ENCODE assay signal across 21 cellular contexts in the genomic region with DNA sequence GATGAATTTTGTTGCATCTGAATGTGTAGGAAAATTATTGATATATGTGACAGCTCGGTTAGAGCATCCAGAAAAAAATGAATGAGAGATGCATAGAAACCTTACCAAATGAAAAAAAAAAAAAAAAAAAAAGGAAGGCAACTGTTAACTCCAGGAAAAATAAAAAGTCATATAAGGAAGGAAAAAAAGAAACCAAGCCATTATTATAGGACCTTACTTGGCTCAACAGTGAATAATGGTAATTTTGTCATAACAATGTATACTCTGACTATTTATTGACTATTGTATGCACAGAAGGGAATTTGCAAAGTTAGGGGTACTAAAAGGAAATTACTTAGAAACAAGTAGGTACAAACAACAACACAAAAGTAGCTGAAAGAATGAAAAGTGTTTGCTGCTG. TPM values are rescaled to one million over a fixed set of nuclear protein-coding genes. Genes with fewer than 3 reads are reported as not detected.
DNase-seq lines count a peak whose midpoint lies in the region; ATAC-seq and TF ChIP-seq lines count a peak whose summit lies in the region.
"Had no signal": no experiment of that assay in that cellular context is flagged by ENCODE, and none has a peak within 500 bp of the region (broad histone marks: within the 10 kb centered on the region; RNA-seq: fewer than 3 reads in every experiment).

No MANE protein-coding gene starts in this region.

- peak overlapping the region; percentile 85 for H3K4me2 ChIP-seq in Loucy (ENCODE audit: low read depth, low read length, poor library complexity, severe bottlenecking)
- no peak overlapping the region for H3K4me2 ChIP-seq in neural progenitor cell

- H2AFZ ChIP-seq in Loucy (ENCODE audit: low read length) (no peak overlapping the region), neural progenitor cell (replicated peaks) (no peak overlapping the region)

- peaks cover 28% of the 10 kb centered on the region; the same call in 1 of the 2 replicates for H3K36me3 ChIP-seq in Loucy (ENCODE audit: insufficient read depth, low read length)
- peaks cover 6% of the 10 kb centered on the region for H3K36me3 ChIP-seq in neural progenitor cell

- H3K79me2 ChIP-seq in Loucy (ENCODE audit: insufficient read depth, low read length) (peaks cover 47% of the 10 kb centered on the region), neural progenitor cell (ENCODE audit: low read depth) (peaks cover 41% of the 10 kb centered on the region)

- peaks cover 3% of the 10 kb centered on the region for H3K9me3 Mint-ChIP-seq in activated CD8-positive, alpha-beta T cell treated with anti-CD3 and anti-CD28 coated beads for 36 hours
- H3K9me3 Mint-ChIP-seq in activated CD8-positive, alpha-beta T cell treated with anti-CD3 and anti-CD28 coated beads, Interleukin-2, amount 10 ng/mL, durations not matched to agents 7 days and 5 days (ENCODE audit: insufficient read depth) = peaks cover 10% of the 10 kb centered on the region
- H3K9me3 Mint-ChIP-seq in effector memory CD8-positive, alpha-beta T cell = no peaks in the 10 kb centered on the region
- peaks cover 13% of the 10 kb centered on the region for H3K9me3 Mint-ChIP-seq in neural progenitor cell

- no peak for DNase-seq in activated CD8-positive, alpha-beta T cell treated with anti-CD3 and anti-CD28 coated beads for 36 hours
- no peak for DNase-seq in activated CD8-positive, alpha-beta T cell treated with anti-CD3 and anti-CD28 coated beads, Interleukin-2, amount 10 ng/mL, durations not matched to agents 7 days and 5 days
- no peak for DNase-seq in effector memory CD8-positive, alpha-beta T cell
- DNase-seq in neural progenitor cell (ENCODE audit: low spot score) = no peak
- no peak for DNase-seq in middle frontal gyrus (ENCODE audit: extremely low spot score, low spot score)
- DNase-seq in GM20000 (ENCODE audit: low spot score) = no peak
- DNase-seq: activated T-cell treated with anti-CD3 and anti-CD28 coated beads, Interleukin-2, amount 50 U/mL, for 48 hours; amniotic stem cell; CD4-positive, alpha-beta memory T cell; effector CD8-positive, alpha-beta T cell; islet precursor cell; MM.1S; NCI-H187 treated with DMSO at 0.1 percent for 48 hours; SHP77; stimulated activated CD4-positive, alpha-beta T cell treated with anti-CD3 and anti-CD28 coated beads, Interleukin-15, amount 100 ng/mL, for 24 hours; stomach had no signal

- intact Hi-C loops in activated CD8-positive, alpha-beta T cell treated with anti-CD3 and anti-CD28 coated beads for 36 hours (cut with micrococcal nuclease) = no loop called here

- no peak overlapping the region for H3K4me3 ChIP-seq in Loucy (ENCODE audit: low read length, poor library complexity, severe bottlenecking)
- H3K4me3 ChIP-seq in neural progenitor cell = peak overlapping the region; percentile 62
- H3K4me3 ChIP-seq: heart left ventricle, right atrium auricular region, stomach had no signal

- no peak overlapping the region for H3K27ac ChIP-seq in neural progenitor cell
- H3K27ac ChIP-seq: heart left ventricle, right atrium auricular region, stomach had no signal

- H3K27ac Mint-ChIP-seq in activated CD8-positive, alpha-beta T cell treated with anti-CD3 and anti-CD28 coated beads for 36 hours = no peak overlapping the region
- no peak overlapping the region for H3K27ac Mint-ChIP-seq in activated CD8-positive, alpha-beta T cell treated with anti-CD3 and anti-CD28 coated beads, Interleukin-2, amount 10 ng/mL, durations not matched to agents 7 days and 5 days
- no peak overlapping the region for H3K27ac Mint-ChIP-seq in effector memory CD8-positive, alpha-beta T cell
- H3K27ac Mint-ChIP-seq in neural progenitor cell = no peak overlapping the region

- peaks cover 29% of the 10 kb centered on the region for H3K4me1 Mint-ChIP-seq in activated CD8-positive, alpha-beta T cell treated with anti-CD3 and anti-CD28 coated beads for 36 hours (ENCODE audit: low read depth)
- H3K4me1 Mint-ChIP-seq in activated CD8-positive, alpha-beta T cell treated with anti-CD3 and anti-CD28 coated beads, Interleukin-2, amount 10 ng/mL, durations not matched to agents 7 days and 5 days (ENCODE audit: low read depth) = peaks cover 33% of the 10 kb centered on the region
- peaks cover 21 to 22% of the 10 kb centered on the region in 2 donors for H3K4me1 Mint-ChIP-seq in effector memory CD8-positive, alpha-beta T cell (ENCODE audit: low read depth in 2 of 2)
- peaks cover 32% of the 10 kb centered on the region for H3K4me1 Mint-ChIP-seq in neural progenitor cell

- H3K27me3 Mint-ChIP-seq in activated CD8-positive, alpha-beta T cell treated with anti-CD3 and anti-CD28 coated beads for 36 hours = no peaks in the 10 kb centered on the region
- no peaks in the 10 kb centered on the region for H3K27me3 Mint-ChIP-seq in activated CD8-positive, alpha-beta T cell treated with anti-CD3 and anti-CD28 coated beads, Interleukin-2, amount 10 ng/mL, durations not matched to agents 7 days and 5 days (ENCODE audit: low read depth)
- no peaks in the 10 kb centered on the region for H3K27me3 Mint-ChIP-seq in effector memory CD8-positive, alpha-beta T cell
- no peaks in the 10 kb centered on the region for H3K27me3 Mint-ChIP-seq in neural progenitor cell (ENCODE audit: insufficient read depth, low read depth)
- H3K27me3 Mint-ChIP-seq: CD4-positive, alpha-beta memory T cell had no signal

- peak overlapping the region; percentile 98 for H3K4me3 Mint-ChIP-seq in activated CD8-positive, alpha-beta T cell treated with anti-CD3 and anti-CD28 coated beads for 36 hours
- no peak overlapping the region for H3K4me3 Mint-ChIP-seq in activated CD8-positive, alpha-beta T cell treated with anti-CD3 and anti-CD28 coated beads, Interleukin-2, amount 10 ng/mL, durations not matched to agents 7 days and 5 days
- peak overlapping the region; percentile 4 to 25 for H3K4me3 Mint-ChIP-seq in effector memory CD8-positive, alpha-beta T cell
- peak overlapping the region; percentile 96 for H3K4me3 Mint-ChIP-seq in neural progenitor cell

- no peaks in the 10 kb centered on the region for H3K27me3 ChIP-seq in Loucy (ENCODE audit: insufficient read depth, low read length, poor library complexity, severe bottlenecking)
- no peaks in the 10 kb centered on the region for H3K27me3 ChIP-seq in neural progenitor cell
- H3K27me3 ChIP-seq: heart left ventricle, neutrophil, right atrium auricular region, stomach had no signal

- H3K9me2 ChIP-seq in Loucy (replicated peaks; ENCODE audit: low read depth, low read length) = no peaks in the 10 kb centered on the region

- no peaks in the 10 kb centered on the region for H3F3A ChIP-seq in Loucy (ENCODE audit: low read depth)
- peaks cover 27% of the 10 kb centered on the region for H3F3A ChIP-seq in neural progenitor cell (ENCODE audit: low read depth)

- H3K9ac ChIP-seq in Loucy (ENCODE audit: low read depth, low read length, poor library complexity, severe bottlenecking) (no peak overlapping the region), neural progenitor cell (no peak overlapping the region)

- peaks cover 72% of the 10 kb centered on the region for H3K36me3 Mint-ChIP-seq in activated CD8-positive, alpha-beta T cell treated with anti-CD3 and anti-CD28 coated beads for 36 hours (ENCODE audit: low read depth)
- H3K36me3 Mint-ChIP-seq in activated CD8-positive, alpha-beta T cell treated with anti-CD3 and anti-CD28 coated beads, Interleukin-2, amount 10 ng/mL, durations not matched to agents 7 days and 5 days (ENCODE audit: low read depth) = peaks cover 52% of the 10 kb centered on the region
- peaks cover 26% of the 10 kb centered on the region for H3K36me3 Mint-ChIP-seq in effector memory CD8-positive, alpha-beta T cell (ENCODE audit: insufficient read depth)
- peaks cover 39% of the 10 kb centered on the region for H3K36me3 Mint-ChIP-seq in neural progenitor cell

- ATAC-seq in activated CD8-positive, alpha-beta T cell treated with anti-CD3 and anti-CD28 coated beads for 36 hours = no peak
- no peak for ATAC-seq in activated CD8-positive, alpha-beta T cell treated with anti-CD3 and anti-CD28 coated beads, Interleukin-2, amount 10 ng/mL, durations not matched to agents 7 days and 5 days
- no peak for ATAC-seq in effector memory CD8-positive, alpha-beta T cell (replicated peaks)
- no peak for ATAC-seq in HG03439 (IDR thresholded peaks at IDR 0.05; ENCODE audit: unreplicated experiment)
- ATAC-seq: heart left ventricle had no signal

- no peaks in the 10 kb centered on the region for H4K20me1 ChIP-seq in Loucy (ENCODE audit: insufficient read depth, low read length, poor library complexity, severe bottlenecking)
- peaks cover 18% of the 10 kb centered on the region for H4K20me1 ChIP-seq in neural progenitor cell (ENCODE audit: low read depth)

- H3K9me3 ChIP-seq in Loucy (ENCODE audit: insufficient read depth, low read depth, low read length) (peaks cover 3% of the 10 kb centered on the region; the same call in 1 of the 2 replicates), neural progenitor cell (ENCODE audit: low read depth) (no peaks in the 10 kb centered on the region)
- H3K9me3 ChIP-seq: neutrophil, right atrium auricular region, stomach had no signal

- H3K4me1 ChIP-seq in Loucy (ENCODE audit: insufficient read depth, low read length, poor library complexity, severe bottlenecking) = peaks cover 25% of the 10 kb centered on the region
- H3K4me1 ChIP-seq in neural progenitor cell = peaks cover 17% of the 10 kb centered on the region

- POLR2A ChIA-PET in activated CD8-positive, alpha-beta T cell treated with anti-CD3 and anti-CD28 coated beads for 36 hours (lab: Charles Lee) = no interaction called here
- POLR2A ChIA-PET in activated CD8-positive, alpha-beta T cell treated with anti-CD3 and anti-CD28 coated beads, Interleukin-2, amount 10 ng/mL, durations not matched to agents 7 days and 5 days (lab: Charles Lee) = no interaction called here

- no peak for TF ChIP-seq CTCF in activated CD8-positive, alpha-beta T cell treated with anti-CD3 and anti-CD28 coated beads for 36 hours (IDR thresholded peaks at IDR 0.05)
- TF ChIP-seq CTCF in Loucy (conservative IDR thresholded peaks at IDR 0.05; ENCODE audit: low read length) = no peak
- TF ChIP-seq CTCF in neural progenitor cell (IDR thresholded peaks at IDR 0.05) = no peak
- TF ChIP-seq CTCF in GM20000 (IDR thresholded peaks at IDR 0.05; ENCODE audit: extremely low read depth, missing control alignments) = no peak

- CTCF ChIA-PET in activated CD8-positive, alpha-beta T cell treated with anti-CD3 and anti-CD28 coated beads for 36 hours (lab: Charles Lee) = no interaction called here
- CTCF ChIA-PET in activated CD8-positive, alpha-beta T cell treated with anti-CD3 and anti-CD28 coated beads, Interleukin-2, amount 10 ng/mL, durations not matched to agents 7 days and 5 days (lab: Charles Lee) = no interaction called here

RNA-seq across cellular contexts. Expression of a gene that starts 2.0 kb away (rescaled TPM):
- total RNA-seq in activated CD8-positive, alpha-beta T cell treated with anti-CD3 and anti-CD28 coated beads for 36 hours = 10 to 100 TPM; 66.4 to 68.9 TPM
- total RNA-seq in activated CD8-positive, alpha-beta T cell treated with anti-CD3 and anti-CD28 coated beads, Interleukin-2, amount 10 ng/mL, durations not matched to agents 7 days and 5 days = 10 to 100 TPM; 57.9 to 58.8 TPM
- total RNA-seq in neural progenitor cell (ENCODE audit: low replicate concordance) = 36.7 and 69.8 TPM in 2 replicates

RNA-seq across cellular contexts. Expression of a gene that starts 6.9 kb away (rescaled TPM):
- 100 to 1,000 TPM; 115 to 117 TPM for total RNA-seq in activated CD8-positive, alpha-beta T cell treated with anti-CD3 and anti-CD28 coated beads for 36 hours
- total RNA-seq in activated CD8-positive, alpha-beta T cell treated with anti-CD3 and anti-CD28 coated beads, Interleukin-2, amount 10 ng/mL, durations not matched to agents 7 days and 5 days = 100 to 1,000 TPM; 118 to 127 TPM
- total RNA-seq in neural progenitor cell (ENCODE audit: low replicate concordance) = 25.0 and 40.0 TPM in 2 replicates
